ENCODE assay signal across 9 cellular contexts in genomic region chr19:35719402-35720162, GRCh38. TPM values are rescaled to one million over a fixed set of nuclear protein-coding genes. Genes with fewer than 3 reads are reported as not detected.
DNase-seq lines count a peak whose midpoint lies in the region; ATAC-seq and TF ChIP-seq lines count a peak whose summit lies in the region.
"Had no signal": no experiment of that assay in that cellular context is flagged by ENCODE, and none has a peak within 500 bp of the region (broad histone marks: within the 10 kb centered on the region; RNA-seq: fewer than 3 reads in every experiment).

No MANE protein-coding gene starts in this region.

- TF ChIP-seq EP300 in stomach (IDR thresholded peaks at IDR 0.05), result no peak
- TF ChIP-seq EP300 in transverse colon (IDR thresholded peaks at IDR 0.05; ENCODE audit: low read depth), result no peak

- no peak overlapping the region for H3K9ac ChIP-seq in iPS-15b (ENCODE audit: low read depth, low read length)

- no peak for ATAC-seq in activated T-cell treated with anti-CD3 and anti-CD28 coated beads, Interleukin-2, amount 50 U/mL, for 4 hours
- ATAC-seq in GM19035 (IDR thresholded peaks at IDR 0.05; ENCODE audit: unreplicated experiment), result no peak

- WGBS in stomach, 5 donors, result 84 to 89% (median 86%) methylated on average over 30 to 32 of the region's 32 CpGs
- WGBS in transverse colon (ENCODE audit: low coverage in 1 of 2), 2 donors, result 85 to 87% methylated on average over 8 to 32 of the region's 32 CpGs

- H3K4me3 Mint-ChIP-seq in activated T-cell treated with anti-CD3 and anti-CD28 coated beads, Interleukin-2, amount 50 U/mL, for 4 hours, result peak overlapping the region; percentile 90
- H3K4me3 Mint-ChIP-seq in activated T-helper 1 cell treated with anti-CD3 and anti-CD28 coated beads, Interleukin-12 subunit alpha, Interleukin-12 subunit beta, Interleukin-2, Interleukin-4 antibody, amounts not matched to agents 30 ng/mL and 10 ng/mL and 1 ng/mL, durations not matched to agents 14 hours and 24 hours and 36 hours, result peak overlapping the region; percentile 95

- peak overlapping the region; percentile 95 for H3K4me3 ChIP-seq in iPS-15b (ENCODE audit: low read depth, low read length)
- H3K4me3 ChIP-seq in stomach, result peak overlapping the region in 3 of 4 donors; percentile 93 to 99 (median 98)
- H3K4me3 ChIP-seq in transverse colon, result peak overlapping the region in 1 of 4 donors; percentile 81

- TF ChIP-seq POLR2A in stomach (IDR thresholded peaks at IDR 0.05), result no peak
- no peak for TF ChIP-seq POLR2A in transverse colon (IDR thresholded peaks at IDR 0.05)

- H3K4me1 Mint-ChIP-seq in activated T-cell treated with anti-CD3 and anti-CD28 coated beads, Interleukin-2, amount 50 U/mL, for 4 hours (ENCODE audit: low read depth), result peaks cover 30% of the 10 kb centered on the region
- peaks cover 26% of the 10 kb centered on the region for H3K4me1 Mint-ChIP-seq in activated T-helper 1 cell treated with anti-CD3 and anti-CD28 coated beads, Interleukin-12 subunit alpha, Interleukin-12 subunit beta, Interleukin-2, Interleukin-4 antibody, amounts not matched to agents 30 ng/mL and 10 ng/mL and 1 ng/mL, durations not matched to agents 14 hours and 24 hours and 36 hours (ENCODE audit: low read depth)

- in situ Hi-C loops in transverse colon (cut with MboI; ENCODE audit: low pct_ligation_motif_present in 1 of 4, low pct_unique_long_range_greater_than_20kb in 1 of 4, low sequenced_read_pairs in 3 of 4), result no loop called here

- H3K9me3 ChIP-seq in iPS-15b (ENCODE audit: control insufficient read depth, insufficient read depth, low read length) (no peaks in the 10 kb centered on the region), stomach (no peaks in the 10 kb centered on the region), transverse colon (no peaks in the 10 kb centered on the region)

- no peak for DNase-seq in activated T-cell treated with anti-CD3 and anti-CD28 coated beads, Interleukin-2, amount 50 U/mL, for 4 hours
- no peak for DNase-seq in activated T-cell treated with anti-CD3 and anti-CD28 coated beads for 4 hours
- DNase-seq in activated T-helper 1 cell treated with anti-CD3 and anti-CD28 coated beads, Interleukin-12 subunit alpha, Interleukin-12 subunit beta, Interleukin-2, Interleukin-4 antibody, amounts not matched to agents 30 ng/mL and 10 ng/mL and 1 ng/mL, durations not matched to agents 14 hours and 24 hours and 36 hours (ENCODE audit: low spot score), result no peak
- DNase-seq in stomach, result no peak
- DNase-seq in transverse colon, result no peak
- no peak for DNase-seq in OCI-M1 (lab: John Stamatoyannopoulos, UW)
- DNase-seq: NCI-H2107 had no signal

- H3K9me3 Mint-ChIP-seq in activated T-cell treated with anti-CD3 and anti-CD28 coated beads, Interleukin-2, amount 50 U/mL, for 4 hours, result no peaks in the 10 kb centered on the region
- H3K9me3 Mint-ChIP-seq in activated T-helper 1 cell treated with anti-CD3 and anti-CD28 coated beads, Interleukin-12 subunit alpha, Interleukin-12 subunit beta, Interleukin-2, Interleukin-4 antibody, amounts not matched to agents 30 ng/mL and 10 ng/mL and 1 ng/mL, durations not matched to agents 14 hours and 24 hours and 36 hours, result no peaks in the 10 kb centered on the region

- H3K27ac ChIP-seq in stomach (peak overlapping the region in 2 of 5 donors; percentile 87 to 94), transverse colon (no peak overlapping the region)

- H3K27me3 ChIP-seq in iPS-15b (ENCODE audit: control insufficient read depth, insufficient read depth, low read length), result no peaks in the 10 kb centered on the region
- no peaks in the 10 kb centered on the region for H3K27me3 ChIP-seq in stomach
- no peaks in the 10 kb centered on the region for H3K27me3 ChIP-seq in transverse colon

- peak overlapping the region; percentile 93 for H3K27ac Mint-ChIP-seq in activated T-helper 1 cell treated with anti-CD3 and anti-CD28 coated beads, Interleukin-12 subunit alpha, Interleukin-12 subunit beta, Interleukin-2, Interleukin-4 antibody, amounts not matched to agents 30 ng/mL and 10 ng/mL and 1 ng/mL, durations not matched to agents 14 hours and 24 hours and 36 hours

- peaks cover 41% of the 10 kb centered on the region for H3K36me3 ChIP-seq in iPS-15b (ENCODE audit: control insufficient read depth, insufficient read depth, low read length)
- peaks cover 41 to 52% (median 51%) of the 10 kb centered on the region in 4 donors for H3K36me3 ChIP-seq in stomach
- peaks cover 0 to 30% (median 12%) of the 10 kb centered on the region in 4 donors for H3K36me3 ChIP-seq in transverse colon

- no peak for TF ChIP-seq CTCF in stomach (IDR thresholded peaks at IDR 0.05)
- TF ChIP-seq CTCF in transverse colon (IDR thresholded peaks at IDR 0.05), result no peak

- intact Hi-C loops in activated T-helper 1 cell treated with anti-CD3 and anti-CD28 coated beads, Interleukin-12 subunit alpha, Interleukin-12 subunit beta, Interleukin-2, Interleukin-4 antibody, amounts not matched to agents 30 ng/mL and 10 ng/mL and 1 ng/mL, durations not matched to agents 14 hours and 24 hours and 36 hours (cut with micrococcal nuclease), result loop anchor here (5.0 kb wide), 2 partner anchors 172 to 293 kb away; partner anchors contain the start of genes ALKBH6 and TMEM147
- intact Hi-C loops in stomach (cut with DNase I; ENCODE audit: low total_unique reads) (loop anchor here (10.0 kb wide), 1 partner anchor 175 kb away; the partner anchor contains the start of gene TMEM147), transverse colon (cut with DNase I; ENCODE audit: low total_unique reads) (loop anchor here (10.0 kb wide), 1 partner anchor 175 kb away; the partner anchor contains the start of gene TMEM147)

- no peaks in the 10 kb centered on the region for H3K4me1 ChIP-seq in iPS-15b (ENCODE audit: control insufficient read depth, insufficient read depth, low read length)
- H3K4me1 ChIP-seq in stomach, result peaks cover 25 to 57% (median 46%) of the 10 kb centered on the region in 4 donors
- H3K4me1 ChIP-seq in transverse colon, result peaks cover 18 to 28% (median 24%) of the 10 kb centered on the region in 4 donors

- no peaks in the 10 kb centered on the region for H3K27me3 Mint-ChIP-seq in activated T-cell treated with anti-CD3 and anti-CD28 coated beads, Interleukin-2, amount 50 U/mL, for 4 hours (ENCODE audit: low read depth)
- no peaks in the 10 kb centered on the region for H3K27me3 Mint-ChIP-seq in activated T-helper 1 cell treated with anti-CD3 and anti-CD28 coated beads, Interleukin-12 subunit alpha, Interleukin-12 subunit beta, Interleukin-2, Interleukin-4 antibody, amounts not matched to agents 30 ng/mL and 10 ng/mL and 1 ng/mL, durations not matched to agents 14 hours and 24 hours and 36 hours (ENCODE audit: insufficient read depth)

- H3K36me3 Mint-ChIP-seq in activated T-cell treated with anti-CD3 and anti-CD28 coated beads, Interleukin-2, amount 50 U/mL, for 4 hours (ENCODE audit: insufficient read depth), result peaks cover 27% of the 10 kb centered on the region
- H3K36me3 Mint-ChIP-seq in activated T-helper 1 cell treated with anti-CD3 and anti-CD28 coated beads, Interleukin-12 subunit alpha, Interleukin-12 subunit beta, Interleukin-2, Interleukin-4 antibody, amounts not matched to agents 30 ng/mL and 10 ng/mL and 1 ng/mL, durations not matched to agents 14 hours and 24 hours and 36 hours (ENCODE audit: low read depth), result peaks cover 46% of the 10 kb centered on the region

RNA-seq across cellular contexts. Expression of gene KMT2B, which starts 1.8 kb away (rescaled TPM):
- total RNA-seq in activated T-cell treated with anti-CD3 and anti-CD28 coated beads, Interleukin-2, amount 50 U/mL, for 4 hours, result 10 to 100 TPM; 64.1 to 74.8 (median 74.5) TPM
- total RNA-seq in activated T-helper 1 cell treated with anti-CD3 and anti-CD28 coated beads, Interleukin-12 subunit alpha, Interleukin-12 subunit beta, Interleukin-2, Interleukin-4 antibody, amounts not matched to agents 30 ng/mL and 10 ng/mL and 1 ng/mL, durations not matched to agents 14 hours and 24 hours and 36 hours, result 61.9 and 65.2 TPM in 2 replicates
- total RNA-seq in stomach (10 to 100 TPM in 4 of 5 donors, 1 to 10 TPM in 1; 8.3 to 92.4 (median 24.9) TPM), transverse colon (10 to 100 TPM; 31.8 to 63.9 (median 50.7) TPM)
- 10 to 100 TPM; 13.9 to 22.6 (median 15.1) TPM for polyA plus RNA-seq in stomach

RNA-seq across cellular contexts. Expression of gene ZBTB32, which starts 15.2 kb away (rescaled TPM):
- 100 to 1,000 TPM in 2 of 3 donors, 10 to 100 TPM in 1; 90.8 to 136 (median 101) TPM for total RNA-seq in activated T-cell treated with anti-CD3 and anti-CD28 coated beads, Interleukin-2, amount 50 U/mL, for 4 hours
- 126 TPM in 2 replicates for total RNA-seq in activated T-helper 1 cell treated with anti-CD3 and anti-CD28 coated beads, Interleukin-12 subunit alpha, Interleukin-12 subunit beta, Interleukin-2, Interleukin-4 antibody, amounts not matched to agents 30 ng/mL and 10 ng/mL and 1 ng/mL, durations not matched to agents 14 hours and 24 hours and 36 hours
- total RNA-seq in stomach, result 1 to 10 TPM in 1 of 5 donors, not detected in 4; 8.2 TPM
- polyA plus RNA-seq in stomach, result under 1 TPM in 2 of 3 donors, not detected in 1; 0.43 to 0.46 TPM
- not detected for total RNA-seq in transverse colon

RNA-seq across cellular contexts. Expression of gene IGFLR1, which starts 22.7 kb away (rescaled TPM):
- 10 to 100 TPM; 24.0 to 32.7 (median 29.8) TPM for total RNA-seq in activated T-cell treated with anti-CD3 and anti-CD28 coated beads, Interleukin-2, amount 50 U/mL, for 4 hours
- 105 and 106 TPM in 2 replicates for total RNA-seq in activated T-helper 1 cell treated with anti-CD3 and anti-CD28 coated beads, Interleukin-12 subunit alpha, Interleukin-12 subunit beta, Interleukin-2, Interleukin-4 antibody, amounts not matched to agents 30 ng/mL and 10 ng/mL and 1 ng/mL, durations not matched to agents 14 hours and 24 hours and 36 hours
- total RNA-seq in stomach (10 to 100 TPM in 2 of 5 donors, 1 to 10 TPM in 3; 3.6 to 36.8 (median 9.0) TPM), transverse colon (1 to 10 TPM in 3 of 4 donors, under 1 TPM in 1; 0.40 to 7.3 (median 6.0) TPM)
- polyA plus RNA-seq in stomach, result 10 to 100 TPM in 1 of 3 donors, 1 to 10 TPM in 2; 6.4 to 15.6 (median 9.8) TPM

RNA-seq across cellular contexts. Expression of gene U2AF1L4, which starts 25.6 kb away (rescaled TPM):
- total RNA-seq in activated T-cell treated with anti-CD3 and anti-CD28 coated beads, Interleukin-2, amount 50 U/mL, for 4 hours, result 10 to 100 TPM; 18.9 to 25.2 (median 19.4) TPM
- total RNA-seq in activated T-helper 1 cell treated with anti-CD3 and anti-CD28 coated beads, Interleukin-12 subunit alpha, Interleukin-12 subunit beta, Interleukin-2, Interleukin-4 antibody, amounts not matched to agents 30 ng/mL and 10 ng/mL and 1 ng/mL, durations not matched to agents 14 hours and 24 hours and 36 hours, result 28.1 and 29.7 TPM in 2 replicates
- total RNA-seq in stomach, result 10 to 100 TPM; 11.4 to 98.0 (median 57.1) TPM
- 10 to 100 TPM; 27.6 to 53.0 (median 44.8) TPM for polyA plus RNA-seq in stomach
- 100 to 1,000 TPM in 1 of 4 donors, 10 to 100 TPM in 3; 34.8 to 122 (median 44.9) TPM for total RNA-seq in transverse colon

RNA-seq across cellular contexts. Expression of gene PSENEN, which starts 25.9 kb away (rescaled TPM):
- total RNA-seq in activated T-cell treated with anti-CD3 and anti-CD28 coated beads, Interleukin-2, amount 50 U/mL, for 4 hours, result 10 to 100 TPM; 46.1 to 49.3 (median 47.9) TPM
- total RNA-seq in activated T-helper 1 cell treated with anti-CD3 and anti-CD28 coated beads, Interleukin-12 subunit alpha, Interleukin-12 subunit beta, Interleukin-2, Interleukin-4 antibody, amounts not matched to agents 30 ng/mL and 10 ng/mL and 1 ng/mL, durations not matched to agents 14 hours and 24 hours and 36 hours, result 50.6 and 54.6 TPM in 2 replicates
- 10 to 100 TPM in 3 of 5 donors, 1 to 10 TPM in 1, not detected in 1; 9.3 to 58.0 (median 32.2) TPM for total RNA-seq in stomach
- 100 to 1,000 TPM in 1 of 3 donors, 10 to 100 TPM in 2; 49.2 to 101 (median 51.0) TPM for polyA plus RNA-seq in stomach
- 10 to 100 TPM in 3 of 4 donors, 1 to 10 TPM in 1; 6.6 to 80.0 (median 56.8) TPM for total RNA-seq in transverse colon

Comparison
In these comparisons a context has a peak if more than half of its experiments do, and no peak if none do; other contexts are left out.
1. RNA of gene ZBTB32, which starts 15.2 kb away (total RNA-seq): 126 TPM in activated T-helper 1 cell treated with anti-CD3 and anti-CD28 coated beads, Interleukin-12 subunit alpha, Interleukin-12 subunit beta, Interleukin-2, Interleukin-4 antibody, amounts not matched to agents 30 ng/mL and 10 ng/mL and 1 ng/mL, durations not matched to agents 14 hours and 24 hours and 36 hours and 90.8 to 136 TPM in activated T-cell treated with anti-CD3 and anti-CD28 coated beads, Interleukin-2, amount 50 U/mL, for 4 hours; not detected in transverse colon and 8.2 TPM in stomach; every median in the first group is over 10 times any median in the second.